In genomic region chr10:97633921-97634320, GRCh38 we compare ENCODE assay signal across 6 cellular contexts. TPM values are rescaled to one million over a fixed set of nuclear protein-coding genes. Genes with fewer than 3 reads are reported as not detected.
DNase-seq lines count a peak whose midpoint lies in the region; TF ChIP-seq lines count a peak whose summit lies in the region.

No MANE protein-coding gene starts in this region.

- DNase-seq in GM06990 (ENCODE audit: extremely low read depth, insufficient read length) (peak; percentile 28), SJSA1 (ENCODE audit: low read depth in 1 of 2, low spot score in 2 of 2) (no peak), cardiac muscle cell (ENCODE audit: low read depth in 1 of 2, low spot score in 1 of 2) (peak in 1 of 2 donors; percentile 15), tibial nerve (ENCODE audit: low spot score in 2 of 2) (no peak), NCI-H1417 treated with DMSO at 0.1 percent for 48 hours (lab: John Stamatoyannopoulos, UW) (no peak)
- DNase-seq in activated effector memory CD4-positive, alpha-beta T cell treated with anti-CD3 and anti-CD28 coated beads, Interleukin-2, amount 50 U/mL, for 16 hours = no peak

- H3K27ac ChIP-seq in SJSA1 (no peak overlapping the region), cardiac muscle cell (peak overlapping the region; percentile 83), tibial nerve (peak overlapping the region; percentile 19 to 85 (median 37))

- no peak for TF ChIP-seq EP300 in tibial nerve (IDR thresholded peaks at IDR 0.05)

- H3K27me3 ChIP-seq in GM06990 (replicated peaks; ENCODE audit: control insufficient read depth, insufficient read depth, low read length) = no peaks in the 10 kb centered on the region
- no peaks in the 10 kb centered on the region for H3K27me3 ChIP-seq in SJSA1 (replicated peaks)
- no peaks in the 10 kb centered on the region for H3K27me3 ChIP-seq in cardiac muscle cell
- H3K27me3 ChIP-seq in tibial nerve = no peaks in the 10 kb centered on the region

- WGBS in tibial nerve, 2 donors = 87% methylated on average over 8 of the region's 8 CpGs

- TF ChIP-seq CTCF in GM06990 (IDR thresholded peaks at IDR 0.05; ENCODE audit: insufficient read depth, low read length, poor library complexity, severe bottlenecking) = no peak
- TF ChIP-seq CTCF in cardiac muscle cell (IDR thresholded peaks at IDR 0.05; ENCODE audit: low read depth, low read length) = peak; percentile 8
- peak in 1 of 5 experiments; percentile 31 for TF ChIP-seq CTCF in tibial nerve (IDR thresholded peaks at IDR 0.05)

- H3K36me3 ChIP-seq in GM06990 (ENCODE audit: control insufficient read depth, insufficient read depth, low read length) (no peaks in the 10 kb centered on the region), SJSA1 (no peaks in the 10 kb centered on the region), cardiac muscle cell (no peaks in the 10 kb centered on the region), tibial nerve (no peaks in the 10 kb centered on the region)

- H3K4me1 ChIP-seq in SJSA1 (replicated peaks) = peaks cover 4% of the 10 kb centered on the region
- no peaks in the 10 kb centered on the region for H3K4me1 ChIP-seq in cardiac muscle cell (ENCODE audit: low read depth)
- H3K4me1 ChIP-seq in tibial nerve = peaks cover 0 to 18% (median 3%) of the 10 kb centered on the region in 4 donors

- H3K9me3 ChIP-seq in SJSA1 (replicated peaks) = no peaks in the 10 kb centered on the region
- no peaks in the 10 kb centered on the region for H3K9me3 ChIP-seq in cardiac muscle cell (ENCODE audit: low read depth)
- H3K9me3 ChIP-seq in tibial nerve = no peaks in the 10 kb centered on the region

- no peak for TF ChIP-seq POLR2A in tibial nerve (IDR thresholded peaks at IDR 0.05)

- H3K4me3 ChIP-seq in GM06990 (replicated peaks; ENCODE audit: low read depth, low read length) (peak overlapping the region; percentile 78), SJSA1 (peak overlapping the region; percentile 66), cardiac muscle cell (peak overlapping the region; percentile 56), tibial nerve (peak overlapping the region; percentile 62 to 91 (median 71))

RNA-seq across cellular contexts. Expression of gene MORN4, which starts 0.6 kb away (rescaled TPM):
- total RNA-seq in SJSA1 (2014; rRNA removed; shearing (Covaris generic)) = 4.4 and 6.8 TPM in 2 replicates
- 16.8 and 18.7 TPM in 2 replicates for total RNA-seq in cardiac muscle cell
- polyA plus RNA-seq in cardiac muscle cell = 48.1 and 61.4 TPM in 2 replicates
- 1 to 10 TPM; 3.7 to 8.2 (median 7.1) TPM for total RNA-seq in tibial nerve

RNA-seq across cellular contexts. Expression of gene PI4K2A, which starts 6.5 kb away (rescaled TPM):
- total RNA-seq in SJSA1 (2014; rRNA removed; shearing (Covaris generic)) = 14.9 and 19.6 TPM in 2 replicates
- total RNA-seq in cardiac muscle cell = 19.7 and 24.9 TPM in 2 replicates
- polyA plus RNA-seq in cardiac muscle cell = 15.8 and 20.1 TPM in 2 replicates
- total RNA-seq in tibial nerve = 10 to 100 TPM; 17.0 to 29.1 (median 21.0) TPM

RNA-seq across cellular contexts. Expression of gene C10orf62, which starts 44.4 kb away (rescaled TPM):
- total RNA-seq in SJSA1 (2014; rRNA removed; shearing (Covaris generic)) = not detected in 2 replicates
- total RNA-seq in cardiac muscle cell (0.25 and 0.30 TPM in 2 replicates), tibial nerve (1 to 10 TPM; 1.1 to 1.7 (median 1.2) TPM)
- not detected in 2 replicates for polyA plus RNA-seq in cardiac muscle cell

RNA-seq across cellular contexts. Expression of gene HOGA1, which starts 49.7 kb away (rescaled TPM):
- total RNA-seq in SJSA1 (2014; rRNA removed; shearing (Covaris generic)) = 0.21 TPM in 1 of 2 replicates, not detected in the other
- total RNA-seq in cardiac muscle cell (2.1 and 3.8 TPM in 2 replicates), tibial nerve (10 to 100 TPM in 3 of 4 donors, 1 to 10 TPM in 1; 3.6 to 31.6 (median 25.3) TPM)
- 2.1 and 5.3 TPM in 2 replicates for polyA plus RNA-seq in cardiac muscle cell

RNA-seq across cellular contexts. Expression of gene AVPI1, which starts 53.1 kb away (rescaled TPM):
- total RNA-seq in SJSA1 (2014; rRNA removed; shearing (Covaris generic)) = 4.3 and 8.6 TPM in 2 replicates
- total RNA-seq in cardiac muscle cell = 8.7 and 19.0 TPM in 2 replicates
- 12.9 and 15.8 TPM in 2 replicates for polyA plus RNA-seq in cardiac muscle cell
- total RNA-seq in tibial nerve = 100 to 1,000 TPM; 113 to 253 (median 170) TPM
